21 cellular contexts compared by ENCODE assay signal in genomic region chr4:139959398-139959797, GRCh38.
"Had no signal": no experiment of that assay in that cellular context is flagged by ENCODE, and none has a peak within 500 bp of the region (broad histone marks: within the 10 kb centered on the region; RNA-seq: fewer than 3 reads in every experiment).

No MANE protein-coding gene starts in this region.

- H3K4me1 Mint-ChIP-seq: natural killer cell; stimulated activated memory B cell treated with anti-CD40 and anti-IgM and Interleukin-4, amounts not matched to agents 10 μg/mL and 1 μg/mL and 100 μg/mL, for 72 hours had no signal

- H3K27ac Mint-ChIP-seq: mesothelial cell of epicardium; natural killer cell; stimulated activated memory B cell treated with anti-CD40 and anti-IgM and Interleukin-4, amounts not matched to agents 10 μg/mL and 1 μg/mL and 100 μg/mL, for 72 hours; stimulated activated naive CD8-positive, alpha-beta T cell treated with anti-CD3 and anti-CD28 coated beads, Interleukin-15, amount 100 ng/mL, for 72 hours had no signal

- DNase-seq: kidney glomerular epithelial cell; left colon; left ventricle myocardium inferior; mesendoderm; naive B cell; natural killer cell; pancreas; posterior cingulate gyrus; psoas muscle; right lobe of liver; stimulated activated CD4-positive, alpha-beta T cell treated with anti-CD3 and anti-CD28 coated beads, Interleukin-1b, Interleukin-23, amount 100 ng/mL, for 48 hours; stimulated activated CD4-positive, alpha-beta T cell treated with anti-CD3 and anti-CD28 coated beads, Interleukin-2, amount 100 ng/mL, for 48 hours; stimulated activated CD4-positive, alpha-beta T cell treated with anti-CD3 and anti-CD28 coated beads, Interleukin-4, amount 100 ng/mL, for 4 hours; stimulated activated CD8-positive, alpha-beta memory T cell treated with anti-CD3 and anti-CD28 coated beads, Interleukin-4, amount 100 ng/mL, for 48 hours; stimulated activated naive CD4-positive, alpha-beta T cell treated with Interleukin-2 at 50 U/mL for 16 hours; stimulated activated naive CD8-positive, alpha-beta T cell treated with anti-CD3 and anti-CD28 coated beads, Interleukin-15, amount 100 ng/mL, for 72 hours; transverse colon; upper lobe of left lung had no signal

- H3K4me3 Mint-ChIP-seq: mesothelial cell of epicardium; natural killer cell; neural crest cell; stimulated activated memory B cell treated with anti-CD40 and anti-IgM and Interleukin-4, amounts not matched to agents 10 μg/mL and 1 μg/mL and 100 μg/mL, for 72 hours; stimulated activated naive CD8-positive, alpha-beta T cell treated with anti-CD3 and anti-CD28 coated beads, Interleukin-15, amount 100 ng/mL, for 72 hours had no signal

- H3K9me3 Mint-ChIP-seq: mesothelial cell of epicardium; naive B cell; natural killer cell; neural crest cell; stimulated activated memory B cell treated with anti-CD40 and anti-IgM and Interleukin-4, amounts not matched to agents 10 μg/mL and 1 μg/mL and 100 μg/mL, for 72 hours; stimulated activated naive CD8-positive, alpha-beta T cell treated with anti-CD3 and anti-CD28 coated beads, Interleukin-15, amount 100 ng/mL, for 72 hours had no signal

- H3K36me3 Mint-ChIP-seq: mesothelial cell of epicardium; natural killer cell; stimulated activated memory B cell treated with anti-CD40 and anti-IgM and Interleukin-4, amounts not matched to agents 10 μg/mL and 1 μg/mL and 100 μg/mL, for 72 hours had no signal

- ATAC-seq: left colon; natural killer cell; pancreas; psoas muscle; right lobe of liver; stimulated activated memory B cell treated with anti-CD40 and anti-IgM and Interleukin-4, amounts not matched to agents 10 μg/mL and 1 μg/mL and 100 μg/mL, for 72 hours; stimulated activated naive CD8-positive, alpha-beta T cell treated with anti-CD3 and anti-CD28 coated beads, Interleukin-15, amount 100 ng/mL, for 72 hours had no signal
